Comparison of ENCODE assay signal across 1 cellular context in the genomic region with DNA sequence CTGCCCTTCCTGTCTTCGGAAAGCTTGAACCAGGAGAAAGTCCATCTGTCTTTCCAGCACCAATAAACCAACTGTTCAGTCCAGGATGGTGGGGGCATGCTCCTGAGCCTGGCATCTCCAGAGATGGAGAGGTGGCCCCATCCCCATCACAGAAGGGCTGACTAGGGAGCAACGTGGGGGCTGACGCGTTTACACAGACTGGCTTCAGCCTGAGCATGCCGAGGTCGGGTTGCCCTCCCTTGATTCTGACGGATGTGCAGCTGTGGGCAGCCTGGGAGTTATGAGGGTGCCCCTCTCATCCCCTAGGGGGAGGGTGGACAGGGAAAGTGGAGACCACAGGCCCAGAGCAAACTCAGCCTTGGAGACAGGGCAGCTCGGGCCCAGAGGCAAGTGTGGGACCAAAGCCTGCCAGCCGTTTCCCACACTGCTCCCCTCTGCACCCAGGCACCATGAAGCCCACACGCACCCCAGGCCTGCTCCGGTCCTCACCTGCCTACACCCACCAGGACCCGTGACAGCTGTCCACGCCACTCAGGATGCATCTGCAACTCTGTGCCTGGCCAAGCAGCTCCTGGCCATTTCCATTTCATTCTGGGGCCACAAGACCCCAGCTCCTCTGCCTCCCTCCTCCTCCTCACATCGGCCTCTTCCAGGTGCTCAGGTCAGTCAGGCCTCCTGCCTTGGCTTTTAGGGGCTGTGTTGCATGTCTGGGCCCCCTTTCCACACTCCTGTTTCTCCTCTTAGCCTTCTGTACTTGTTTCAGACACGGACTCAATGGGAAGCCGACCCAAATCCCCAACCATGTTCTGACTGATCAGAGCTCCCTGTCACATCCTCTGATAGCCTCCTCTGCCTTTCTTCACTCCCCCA.
TF ChIP-seq lines count a peak whose summit lies in the region.

No MANE protein-coding gene starts in this region.

TF ChIP-seq in HepG2, 621 proteins besides CTCF, POLR2A, EP300 and RAD21:
- no peak for TF ChIP-seq TBX2 (CRISPR knock-in tag; IDR thresholded peaks at IDR 0.05; ENCODE audit: borderline replicate concordance)
- TF ChIP-seq HNRNPK (IDR thresholded peaks at IDR 0.05; ENCODE audit: low read depth, low read length, poor library complexity, severe bottlenecking): no peak
- TF ChIP-seq KAT8 (CRISPR knock-in tag; IDR thresholded peaks at IDR 0.05): no peak
- no peak for TF ChIP-seq ZBTB20 (CRISPR knock-in tag; IDR thresholded peaks at IDR 0.05; ENCODE audit: borderline replicate concordance, low read depth)
- TF ChIP-seq ZNF780A (CRISPR knock-in tag; IDR thresholded peaks at IDR 0.05): no peak
- TF ChIP-seq ZFP90 (CRISPR knock-in tag; IDR thresholded peaks at IDR 0.05; ENCODE audit: borderline replicate concordance): no peak
- TF ChIP-seq THAP11 (CRISPR knock-in tag; IDR thresholded peaks at IDR 0.05): no peak
- TF ChIP-seq, protein P1, sequence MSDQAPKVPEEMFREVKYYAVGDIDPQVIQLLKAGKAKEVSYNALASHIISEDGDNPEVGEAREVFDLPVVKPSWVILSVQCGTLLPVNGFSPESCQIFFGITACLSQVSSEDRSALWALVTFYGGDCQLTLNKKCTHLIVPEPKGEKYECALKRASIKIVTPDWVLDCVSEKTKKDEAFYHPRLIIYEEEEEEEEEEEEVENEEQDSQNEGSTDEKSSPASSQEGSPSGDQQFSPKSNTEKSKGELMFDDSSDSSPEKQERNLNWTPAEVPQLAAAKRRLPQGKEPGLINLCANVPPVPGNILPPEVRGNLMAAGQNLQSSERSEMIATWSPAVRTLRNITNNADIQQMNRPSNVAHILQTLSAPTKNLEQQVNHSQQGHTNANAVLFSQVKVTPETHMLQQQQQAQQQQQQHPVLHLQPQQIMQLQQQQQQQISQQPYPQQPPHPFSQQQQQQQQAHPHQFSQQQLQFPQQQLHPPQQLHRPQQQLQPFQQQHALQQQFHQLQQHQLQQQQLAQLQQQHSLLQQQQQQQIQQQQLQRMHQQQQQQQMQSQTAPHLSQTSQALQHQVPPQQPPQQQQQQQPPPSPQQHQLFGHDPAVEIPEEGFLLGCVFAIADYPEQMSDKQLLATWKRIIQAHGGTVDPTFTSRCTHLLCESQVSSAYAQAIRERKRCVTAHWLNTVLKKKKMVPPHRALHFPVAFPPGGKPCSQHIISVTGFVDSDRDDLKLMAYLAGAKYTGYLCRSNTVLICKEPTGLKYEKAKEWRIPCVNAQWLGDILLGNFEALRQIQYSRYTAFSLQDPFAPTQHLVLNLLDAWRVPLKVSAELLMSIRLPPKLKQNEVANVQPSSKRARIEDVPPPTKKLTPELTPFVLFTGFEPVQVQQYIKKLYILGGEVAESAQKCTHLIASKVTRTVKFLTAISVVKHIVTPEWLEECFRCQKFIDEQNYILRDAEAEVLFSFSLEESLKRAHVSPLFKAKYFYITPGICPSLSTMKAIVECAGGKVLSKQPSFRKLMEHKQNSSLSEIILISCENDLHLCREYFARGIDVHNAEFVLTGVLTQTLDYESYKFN (CRISPR knock-in tag; conservative IDR thresholded peaks at IDR 0.05): no peak
- no peak for TF ChIP-seq POGZ (CRISPR knock-in tag; IDR thresholded peaks at IDR 0.05)
- no peak for TF ChIP-seq CEBPB (IDR thresholded peaks at IDR 0.05; ENCODE audit: borderline replicate concordance, low read depth, low read length)
- no peak for TF ChIP-seq HDAC1 (CRISPR knock-in tag; IDR thresholded peaks at IDR 0.05)
- TF ChIP-seq IRF2 (CRISPR knock-in tag; IDR thresholded peaks at IDR 0.05): no peak
- no peak for TF ChIP-seq RFX5 (IDR thresholded peaks at IDR 0.05; ENCODE audit: low read depth, low read length)
- no peak for TF ChIP-seq SIX1 (CRISPR knock-in tag; IDR thresholded peaks at IDR 0.05; ENCODE audit: borderline replicate concordance)
- no peak for TF ChIP-seq TRIM24 (CRISPR knock-in tag; IDR thresholded peaks at IDR 0.05)
- no peak for TF ChIP-seq RFX3 (CRISPR knock-in tag; IDR thresholded peaks at IDR 0.05)
- TF ChIP-seq FOSL1 (CRISPR knock-in tag; IDR thresholded peaks at IDR 0.05; ENCODE audit: borderline replicate concordance): no peak
